ENCODE assay signal across 33 cellular contexts in genomic region chr3:161369531-161369930, GRCh38. TPM values are rescaled to one million over a fixed set of nuclear protein-coding genes. Genes with fewer than 3 reads are reported as not detected.
"Had no signal": no experiment of that assay in that cellular context is flagged by ENCODE, and none has a peak within 500 bp of the region (broad histone marks: within the 10 kb centered on the region; RNA-seq: fewer than 3 reads in every experiment).

No MANE protein-coding gene starts in this region.

- H3K4me3 ChIP-seq: colonic mucosa, gastrocnemius medialis had no signal

- H3K9me3 Mint-ChIP-seq: activated T-helper 1 cell treated with anti-CD3 and anti-CD28 coated beads, Interleukin-12 subunit alpha, Interleukin-12 subunit beta, Interleukin-2, Interleukin-4 antibody, amounts not matched to agents 30 ng/mL and 10 ng/mL and 1 ng/mL, durations not matched to agents 14 hours and 24 hours and 36 hours; naive thymus-derived CD8-positive, alpha-beta T cell; stimulated activated memory B cell treated with anti-CD40 and anti-IgM and Interleukin-4, amounts not matched to agents 10 μg/mL and 1 μg/mL and 100 μg/mL, for 72 hours; stimulated activated naive CD8-positive, alpha-beta T cell treated with anti-CD3 and anti-CD28 coated beads, Interleukin-15, amount 100 ng/mL, for 72 hours; T-cell had no signal

- H3K36me3 Mint-ChIP-seq: stimulated activated memory B cell treated with anti-CD40 and anti-IgM and Interleukin-4, amounts not matched to agents 10 μg/mL and 1 μg/mL and 100 μg/mL, for 72 hours; T-cell had no signal

- H3K27ac ChIP-seq: colonic mucosa, gastrocnemius medialis had no signal

- H3K4me3 Mint-ChIP-seq: activated T-helper 1 cell treated with anti-CD3 and anti-CD28 coated beads, Interleukin-12 subunit alpha, Interleukin-12 subunit beta, Interleukin-2, Interleukin-4 antibody, amounts not matched to agents 30 ng/mL and 10 ng/mL and 1 ng/mL, durations not matched to agents 14 hours and 24 hours and 36 hours; stimulated activated memory B cell treated with anti-CD40 and anti-IgM and Interleukin-4, amounts not matched to agents 10 μg/mL and 1 μg/mL and 100 μg/mL, for 72 hours; stimulated activated naive CD8-positive, alpha-beta T cell treated with anti-CD3 and anti-CD28 coated beads, Interleukin-15, amount 100 ng/mL, for 72 hours; T-cell had no signal

- H3K36me3 ChIP-seq: colonic mucosa, gastrocnemius medialis had no signal

- H3K27me3 Mint-ChIP-seq: progenitor cell of endocrine pancreas had no signal

- H3K27me3 ChIP-seq: colonic mucosa had no signal

- H3K27ac Mint-ChIP-seq: activated T-helper 1 cell treated with anti-CD3 and anti-CD28 coated beads, Interleukin-12 subunit alpha, Interleukin-12 subunit beta, Interleukin-2, Interleukin-4 antibody, amounts not matched to agents 30 ng/mL and 10 ng/mL and 1 ng/mL, durations not matched to agents 14 hours and 24 hours and 36 hours; naive thymus-derived CD8-positive, alpha-beta T cell; progenitor cell of endocrine pancreas; stimulated activated memory B cell treated with anti-CD40 and anti-IgM and Interleukin-4, amounts not matched to agents 10 μg/mL and 1 μg/mL and 100 μg/mL, for 72 hours; stimulated activated naive CD8-positive, alpha-beta T cell treated with anti-CD3 and anti-CD28 coated beads, Interleukin-15, amount 100 ng/mL, for 72 hours; T-cell had no signal

- ATAC-seq: gastrocnemius medialis; left colon; naive thymus-derived CD8-positive, alpha-beta T cell; sciatic nerve; stimulated activated memory B cell treated with anti-CD40 and anti-IgM and Interleukin-4, amounts not matched to agents 10 μg/mL and 1 μg/mL and 100 μg/mL, for 72 hours; stimulated activated naive CD8-positive, alpha-beta T cell treated with anti-CD3 and anti-CD28 coated beads, Interleukin-15, amount 100 ng/mL, for 72 hours; T-cell had no signal

- H3K9me3 ChIP-seq: colonic mucosa, gastrocnemius medialis had no signal

- DNase-seq: activated CD4-positive, alpha-beta T cell treated with anti-CD3 and anti-CD28 coated beads for 4 hours; activated CD4-positive, alpha-beta T cell treated with anti-CD3 and anti-CD28 coated beads, Interleukin-2, amount 50 U/mL, for 4 hours; activated CD4-positive, CD25-positive, alpha-beta regulatory T cell; activated CD8-positive, alpha-beta memory T cell treated with anti-CD3 and anti-CD28 coated beads, Interleukin-2, amount 50 U/mL, for 4 hours; activated effector memory CD4-positive, alpha-beta T cell treated with anti-CD3 and anti-CD28 coated beads, Interleukin-2, amount 50 U/mL, for 16 hours; activated naive CD4-positive, alpha-beta T cell treated with anti-CD3 and anti-CD28 coated beads, Interleukin-2, amount 50 U/mL, for 16 hours; activated T-cell treated with anti-CD3 and anti-CD28 coated beads, Interleukin-2, amount 50 U/mL, for 1 hour; amygdala; cerebellar nuclear complex; colonic mucosa; effector CD8-positive, alpha-beta T cell; gastrocnemius medialis; glutamatergic neuron; kidney; left colon; mammary epithelial cell; midbrain; naive thymus-derived CD8-positive, alpha-beta T cell; stimulated activated CD4-positive, alpha-beta T cell treated with anti-CD3 and anti-CD28 coated beads, Interleukin-4, amount 100 ng/mL, for 4 hours; stimulated activated CD8-positive, alpha-beta memory T cell treated with anti-CD3 and anti-CD28 coated beads, Interleukin-4, amount 100 ng/mL, for 48 hours; stimulated activated naive CD8-positive, alpha-beta T cell treated with anti-CD3 and anti-CD28 coated beads, Interleukin-15, amount 100 ng/mL, for 72 hours; substantia nigra; T-cell had no signal

RNA-seq across cellular contexts. Expression of gene SPTSSB, which starts 1.8 kb away (rescaled TPM):
- total RNA-seq: activated CD8-positive, alpha-beta memory T cell treated with anti-CD3 and anti-CD28 coated beads for 36 hours; activated T-helper 1 cell treated with anti-CD3 and anti-CD28 coated beads, Interleukin-12 subunit alpha, Interleukin-12 subunit beta, Interleukin-2, Interleukin-4 antibody, amounts not matched to agents 30 ng/mL and 10 ng/mL and 1 ng/mL, durations not matched to agents 14 hours and 24 hours and 36 hours; dermis microvascular lymphatic vessel endothelial cell; epithelial cell of proximal tubule; gastrocnemius medialis; naive thymus-derived CD8-positive, alpha-beta T cell; osteocyte; renal cortical epithelial cell; T-helper 2 cell treated with Interferon-gamma antibody and Interleukin-4, amounts not matched to agents 100 ng/mL and 5 ng/mL, for 36 hours had no signal
